In the genomic region with DNA sequence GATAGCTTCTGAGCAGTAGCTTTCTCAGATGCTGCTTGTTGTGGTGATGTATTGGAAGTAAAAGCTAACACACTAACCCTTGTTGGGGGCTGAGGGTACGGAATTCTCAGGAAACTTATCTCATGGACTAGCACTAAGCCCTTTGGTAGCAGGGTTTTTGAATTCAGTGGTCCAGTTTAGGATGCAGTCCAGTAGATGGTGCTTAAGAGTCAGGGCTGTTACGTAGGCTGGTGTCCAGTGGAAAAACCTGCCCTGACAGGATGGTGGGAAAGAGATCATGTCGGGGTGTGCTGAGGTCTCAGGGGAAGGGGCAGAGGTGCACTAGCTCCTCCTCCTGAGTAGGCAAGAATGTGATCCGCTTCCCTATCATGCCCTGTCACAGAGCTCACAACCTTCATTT, we compare ENCODE assay signal across 9 cellular contexts. TPM values are rescaled to one million over a fixed set of nuclear protein-coding genes. Genes with fewer than 3 reads are reported as not detected.
DNase-seq lines count a peak whose midpoint lies in the region; ATAC-seq, FAIRE-seq and TF ChIP-seq lines count a peak whose summit lies in the region.
"Not testable (repeated sequence)": the region's sequence is repeated elsewhere in the genome, so short reads cannot be mapped to it uniquely, and the experiment has no call there.
"Had no signal": no experiment of that assay in that cellular context is flagged by ENCODE, and none has a peak within 500 bp of the region (broad histone marks: within the 10 kb centered on the region; RNA-seq: fewer than 3 reads in every experiment).

No MANE protein-coding gene starts in this region.

- not testable (repeated sequence) for TF ChIP-seq POLR2A in A549 (IDR thresholded peaks at IDR 0.05; ENCODE audit: low read length)

- H3K36me3 Mint-ChIP-seq in neural progenitor cell, result not testable (repeated sequence)

- TF ChIP-seq EP300 in A549 (IDR thresholded peaks at IDR 0.05), result not testable (repeated sequence)

- H3K27ac ChIP-seq in A549; HUES48 (ENCODE audit: low read depth, low read length); OCI-LY3 (ENCODE audit: low read length); foreskin keratinocyte; left lung; neural progenitor cell; aorta (ENCODE audit: low read depth in 1 of 2, low read length in 2 of 2): not testable (repeated sequence)

- TF ChIP-seq RAD21 in A549 (conservative IDR thresholded peaks at IDR 0.05 in 1 of 2, IDR thresholded peaks at IDR 0.05 in 1 of 2), result not testable (repeated sequence)

- H2AFZ ChIP-seq in OCI-LY3 (ENCODE audit: low read depth, low read length); neural progenitor cell (replicated peaks): not testable (repeated sequence)

- not testable (repeated sequence) for TF ChIP-seq CTCF in A549 (IDR thresholded peaks at IDR 0.05); OCI-LY3 (IDR thresholded peaks at IDR 0.05; ENCODE audit: low read depth, low read length); foreskin keratinocyte (conservative IDR thresholded peaks at IDR 0.05); left lung (IDR thresholded peaks at IDR 0.05); neural progenitor cell (IDR thresholded peaks at IDR 0.05)

- H3K27ac Mint-ChIP-seq in neural progenitor cell, result not testable (repeated sequence)

- not testable (repeated sequence) for H3K9me3 ChIP-seq in A549; HUES48 (ENCODE audit: control insufficient read depth, insufficient read depth, low read length); OCI-LY3 (ENCODE audit: insufficient read depth, low read length); left lung; neural progenitor cell (ENCODE audit: low read depth); aorta (ENCODE audit: control insufficient read depth, low read length)

- H3K4me2 ChIP-seq in A549, neural progenitor cell: not testable (repeated sequence)
- peak overlapping the region; percentile 65; the same call in 1 of the 2 replicates for H3K4me2 ChIP-seq in OCI-LY3 (ENCODE audit: low read length)

- FAIRE-seq in A549 (lab: Jason Lieb, UNC), result not testable (repeated sequence)

- POLR2A ChIA-PET in A549 (lab: Yijun Ruan, JAX), result not testable (repeated sequence)

- H3K4me3 Mint-ChIP-seq in neural progenitor cell, result not testable (repeated sequence)

- WGBS in A549 (ENCODE audit: missing lambda C conversion rate), result no CpG with 5 or more reads among the region's 4 CpGs
- no CpG with 5 or more reads among the region's 4 CpGs for WGBS in aorta, 2 donors

- not testable (repeated sequence) for H3K9me3 Mint-ChIP-seq in neural progenitor cell

- H3K27me3 Mint-ChIP-seq in neural progenitor cell (ENCODE audit: insufficient read depth, low read depth), result not testable (repeated sequence)

- not testable (repeated sequence) for H4K20me1 ChIP-seq in OCI-LY3 (ENCODE audit: insufficient read depth, low read length); neural progenitor cell (ENCODE audit: low read depth)

- H3K4me1 Mint-ChIP-seq in neural progenitor cell, result not testable (repeated sequence)

- CTCF ChIA-PET in A549 (lab: Yijun Ruan, JAX), result not testable (repeated sequence)

- not testable (repeated sequence) for H3K4me1 ChIP-seq in A549; HUES48 (ENCODE audit: control insufficient read depth, insufficient read depth, low read length); OCI-LY3 (ENCODE audit: low read length); foreskin keratinocyte; left lung; neural progenitor cell; aorta (ENCODE audit: control insufficient read depth in 1 of 2, insufficient read depth in 2 of 2, low read length in 2 of 2)

- not testable (repeated sequence) for H3K27me3 ChIP-seq in HUES48 (ENCODE audit: control insufficient read depth, insufficient read depth, low read length); OCI-LY3 (ENCODE audit: low read depth, low read length); foreskin keratinocyte; left lung; neural progenitor cell; aorta (ENCODE audit: control insufficient read depth in 1 of 2, insufficient read depth in 2 of 2, low read length in 1 of 2)

- not testable (repeated sequence) for H3K4me3 ChIP-seq in A549; left lung; aorta (ENCODE audit: low read length in 2 of 2)
- peak overlapping the region; percentile 56; the same call in 1 of the 2 replicates for H3K4me3 ChIP-seq in HUES48 (ENCODE audit: low read depth, low read length)
- H3K4me3 ChIP-seq in OCI-LY3 (ENCODE audit: low read length), result peak overlapping the region; percentile 72
- peak overlapping the region; percentile 42 for H3K4me3 ChIP-seq in neural progenitor cell

- not testable (repeated sequence) for H3K79me2 ChIP-seq in OCI-LY3 (ENCODE audit: low read length); neural progenitor cell (ENCODE audit: low read depth)

- not testable (repeated sequence) for H3K9ac ChIP-seq in HUES48 (ENCODE audit: low read depth, low read length); OCI-LY3 (ENCODE audit: low read length); neural progenitor cell

- peak; percentile 64 to 70 for ATAC-seq in A549
- peak; percentile 58 for ATAC-seq in SK-N-SH treated with all-trans-retinoic acid at 6 μM for 48 hours
- peak; percentile 37 for ATAC-seq in foreskin keratinocyte
- peak; percentile 42 for ATAC-seq in left lung
- peak; percentile 17 for ATAC-seq in aorta (ENCODE audit: low FRiP score)

- intact Hi-C loops in left lung (cut with DNase I); aorta (cut with DNase I): not testable (repeated sequence)

- H3K36me3 ChIP-seq in HUES48 (ENCODE audit: control insufficient read depth, insufficient read depth, low read length); OCI-LY3 (replicated peaks; ENCODE audit: low read depth, low read length); left lung; neural progenitor cell; aorta (ENCODE audit: control insufficient read depth in 1 of 2, insufficient read depth in 2 of 2, low read length in 1 of 2): not testable (repeated sequence)

- not testable (repeated sequence) for DNase-seq in A549 (ENCODE audit: low read depth in 1 of 2, low spot score in 1 of 2); foreskin keratinocyte; left lung; neural progenitor cell (ENCODE audit: low spot score); aorta

- not testable (repeated sequence) for H3F3A ChIP-seq in neural progenitor cell (ENCODE audit: low read depth)

RNA-seq across cellular contexts. Expression of a gene that starts 59.6 kb away (rescaled TPM):
- polyA plus RNA-seq in A549 (2011; rRNA removed), result 10.9 and 15.2 TPM in 2 replicates
- polyA plus RNA-seq in A549 (2012; cell fraction: cytosol; rRNA removed), result 5.6 and 5.8 TPM in 2 replicates
- 2.2 and 2.3 TPM in 2 replicates for polyA plus RNA-seq in A549 (2012; cell fraction: nucleus; rRNA removed)
- polyA plus RNA-seq in A549 (2017; fragmentation: RNase III; extraction: RNeasy Plus Mini Kit Qiagen cat#74134 plus additional on column Dnase treatment), result 11.1 to 13.5 TPM (median 12.9 TPM) in 3 replicates
- polyA minus RNA-seq in A549 (2011; rRNA and poly(A)+ RNA removed), result 1.9 and 2.1 TPM in 2 replicates
- 2.7 and 4.8 TPM in 2 replicates for total RNA-seq in foreskin keratinocyte
- polyA plus RNA-seq in foreskin keratinocyte, result 2.1 and 3.7 TPM in 2 replicates
- under 1 TPM; 0.41 to 0.84 TPM for total RNA-seq in left lung
- total RNA-seq in neural progenitor cell (ENCODE audit: low replicate concordance), result 23.9 and 36.8 TPM in 2 replicates
- total RNA-seq in aorta, result under 1 TPM; 0.24 to 0.29 TPM
- under 1 TPM in 1 of 2 donors, not detected in 1; 0.63 TPM for polyA plus RNA-seq in aorta
- total RNA-seq: CD4-positive, alpha-beta memory T cell had no signal
- polyA plus RNA-seq: CD4-positive, alpha-beta memory T cell had no signal

Comparison
In these comparisons a context has a peak if more than half of its experiments do, and no peak if none do; other contexts are left out.
1. ATAC-seq: peak in every context shown above with its lines; median percentile 67 in A549; 58 in SK-N-SH treated with all-trans-retinoic acid at 6 μM for 48 hours; 42 in left lung; 37 in foreskin keratinocyte; 17 in aorta.